ENCODE assay signal across 7 cellular contexts in genomic region chr2:176001903-176002683, GRCh38. TPM values are rescaled to one million over a fixed set of nuclear protein-coding genes. Genes with fewer than 3 reads are reported as not detected.
DNase-seq lines count a peak whose midpoint lies in the region; ATAC-seq and TF ChIP-seq lines count a peak whose summit lies in the region.

Gene LNPK (minus strand): TSS chr2:176002267. CDS start chr2:175995584, 6,683 bp downstream.

- H3K9me3 ChIP-seq in ascending aorta: no peaks in the 10 kb centered on the region

- H3K27ac ChIP-seq in ascending aorta: peak within 1 kb of the TSS; percentile 82 to 85

- no peaks in the 10 kb centered on the region for H3K36me3 ChIP-seq in ascending aorta

- no peaks in the 10 kb centered on the region for H3K36me3 Mint-ChIP-seq in T-helper 2 cell treated with Interferon-gamma antibody and Interleukin-4, amounts not matched to agents 5 μg/mL and 100 μg/mL, for 36 hours (ENCODE audit: low read depth)

- ATAC-seq in GM18502 (IDR thresholded peaks at IDR 0.05; ENCODE audit: poor library complexity, unreplicated experiment) (peak; percentile 95), HG02970 (IDR thresholded peaks at IDR 0.05; ENCODE audit: low FRiP score, unreplicated experiment) (peak; percentile 94)

- peaks cover 0 to 6% of the 10 kb centered on the region in 2 donors for H3K4me1 ChIP-seq in ascending aorta

- peaks cover 24% of the 10 kb centered on the region for H3K4me1 Mint-ChIP-seq in T-helper 2 cell treated with Interferon-gamma antibody and Interleukin-4, amounts not matched to agents 5 μg/mL and 100 μg/mL, for 36 hours (ENCODE audit: low read depth)

- H3K27me3 ChIP-seq in ascending aorta: no peaks in the 10 kb centered on the region

- intact Hi-C loops in ascending aorta (cut with DNase I): loop anchor here (5.0 kb wide), 2 partner anchors 85 to 145 kb away; no protein-coding TSS in a partner anchor

- peak within 1 kb of the TSS; percentile 90 for H3K27ac Mint-ChIP-seq in T-helper 2 cell treated with Interferon-gamma antibody and Interleukin-4, amounts not matched to agents 5 μg/mL and 100 μg/mL, for 36 hours

- H3K4me3 ChIP-seq in ascending aorta: peak within 1 kb of the TSS; percentile 73 to 91

- H3K27me3 Mint-ChIP-seq in T-helper 2 cell treated with Interferon-gamma antibody and Interleukin-4, amounts not matched to agents 5 μg/mL and 100 μg/mL, for 36 hours (ENCODE audit: low read depth): peaks cover 16% of the 10 kb centered on the region

- H3K9me3 Mint-ChIP-seq in T-helper 2 cell treated with Interferon-gamma antibody and Interleukin-4, amounts not matched to agents 5 μg/mL and 100 μg/mL, for 36 hours: no peaks in the 10 kb centered on the region

- peak; percentile 76 to 77 for DNase-seq in NCI-H1930 (lab: John Stamatoyannopoulos, UW)
- peak; percentile 93 for DNase-seq in T-helper 2 cell treated with Interferon-gamma antibody and Interleukin-4, amounts not matched to agents 5 μg/mL and 100 μg/mL, for 36 hours (ENCODE audit: low spot score)
- DNase-seq in ascending aorta (ENCODE audit: low spot score in 2 of 2): peak; percentile 73 to 96
- DNase-seq in hepatic stellate cell (ENCODE audit: low spot score): peak; percentile 93
- peak; percentile 65 for DNase-seq in renal cortical epithelial cell (ENCODE audit: low read depth)

- peak within 1 kb of the TSS; percentile 99 for H3K4me3 Mint-ChIP-seq in T-helper 2 cell treated with Interferon-gamma antibody and Interleukin-4, amounts not matched to agents 5 μg/mL and 100 μg/mL, for 36 hours

- no peak for TF ChIP-seq CTCF in ascending aorta (IDR thresholded peaks at IDR 0.05)

RNA-seq across cellular contexts. Expression of gene LNPK, which starts in this region (rescaled TPM):
- total RNA-seq in ascending aorta (7.1 TPM), renal cortical epithelial cell (34.9 and 45.8 TPM in 2 replicates)

Comparison
In these comparisons a context has a peak if more than half of its experiments do, and no peak if none do; other contexts are left out.
1. Peak in every context shown above with its lines: DNase-seq, ATAC-seq, H3K4me3 ChIP-seq and H3K27ac ChIP-seq.